ENCODE assay signal across 18 cellular contexts in genomic region chr6:137660296-137660731, GRCh38.
"Had no signal": no experiment of that assay in that cellular context is flagged by ENCODE, and none has a peak within 500 bp of the region (broad histone marks: within the 10 kb centered on the region; RNA-seq: fewer than 3 reads in every experiment).

No MANE protein-coding gene starts in this region.

- H3K4me1 ChIP-seq: left ventricle myocardium inferior, prostate gland, suprapubic skin, upper lobe of left lung had no signal

- H3K9me3 Mint-ChIP-seq: memory B cell, T-cell had no signal

- H3K4me1 Mint-ChIP-seq: memory B cell, T-cell had no signal

- H3K27ac ChIP-seq: left ventricle myocardium inferior, prostate gland, suprapubic skin, upper lobe of left lung had no signal

- H3K36me3 ChIP-seq: left ventricle myocardium inferior, prostate gland, suprapubic skin, upper lobe of left lung had no signal

- H3K36me3 Mint-ChIP-seq: memory B cell, T-cell had no signal

- H3K27ac Mint-ChIP-seq: activated naive CD4-positive, alpha-beta T cell treated with anti-CD3 and anti-CD28 coated beads for 36 hours; activated T-helper 2 cell treated with anti-CD3 and anti-CD28 coated beads, Interferon-gamma antibody, Interleukin-2, Interleukin-4, amounts not matched to agents 10 μg/mL and 5 μg/mL and 100 μg/mL, durations not matched to agents 14 hours and 24 hours and 36 hours; memory B cell; nephron progenitor cell; T-cell had no signal

- H3K4me3 Mint-ChIP-seq: activated naive CD4-positive, alpha-beta T cell treated with anti-CD3 and anti-CD28 coated beads for 36 hours; memory B cell; nephron progenitor cell; T-cell had no signal

- ATAC-seq: right cardiac atrium; stimulated activated naive CD8-positive, alpha-beta T cell treated with anti-CD3 and anti-CD28 coated beads, Interleukin-15, Interleukin-2, amounts not matched to agents 100 U/mL and 50 U/mL, for 24 hours; T-cell had no signal

- H3K4me3 ChIP-seq: left ventricle myocardium inferior, prostate gland, suprapubic skin, upper lobe of left lung had no signal

- H3K27me3 ChIP-seq: suprapubic skin, upper lobe of left lung had no signal

- FAIRE-seq: astrocyte had no signal

- DNase-seq: activated CD4-positive, alpha-beta T cell treated with anti-CD3 and anti-CD28 coated beads, Interleukin-2, amount 50 U/mL, for 48 hours; activated CD4-positive, CD25-positive, alpha-beta regulatory T cell treated with anti-CD3 and anti-CD28 coated beads, Interleukin-2, amount 50 U/mL, for 72 hours; activated naive CD4-positive, alpha-beta T cell treated with anti-CD3 and anti-CD28 coated beads for 36 hours; activated T-cell treated with anti-CD3 and anti-CD28 coated beads, Interleukin-2, amount 50 U/mL, for 1 hour; erythroblast; left ventricle myocardium inferior; nephron progenitor cell; occipital lobe; right cardiac atrium; stimulated activated naive CD8-positive, alpha-beta T cell treated with anti-CD3 and anti-CD28 coated beads, Interleukin-15, Interleukin-2, amounts not matched to agents 100 U/mL and 50 U/mL, for 24 hours; T-cell; T1000; upper lobe of left lung had no signal

- H3K9me3 ChIP-seq: prostate gland had no signal
